21 cellular contexts compared by ENCODE assay signal in the genomic region with DNA sequence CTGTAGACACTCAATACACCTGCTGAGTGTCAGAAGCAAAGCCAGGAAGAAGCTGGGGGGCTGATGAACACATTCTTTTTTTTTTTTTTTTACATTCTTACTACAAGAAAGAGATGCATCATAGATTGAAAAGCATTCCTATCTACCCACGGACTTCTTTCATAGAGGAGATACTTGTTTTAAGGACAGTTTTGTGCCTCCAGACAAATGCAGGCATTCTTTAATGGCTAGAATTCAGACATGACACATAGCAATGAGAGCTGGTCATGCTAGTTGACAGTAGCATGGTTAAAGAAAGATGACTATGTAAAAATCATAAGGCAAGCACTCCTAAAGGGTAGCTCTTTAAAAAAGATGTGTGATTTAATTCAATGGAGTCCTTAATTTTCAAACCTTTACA.
"Had no signal": no experiment of that assay in that cellular context is flagged by ENCODE, and none has a peak within 500 bp of the region (broad histone marks: within the 10 kb centered on the region; RNA-seq: fewer than 3 reads in every experiment).

No MANE protein-coding gene starts in this region.

- ATAC-seq: activated CD8-positive, alpha-beta memory T cell treated with anti-CD3 and anti-CD28 coated beads, Interleukin-2, amount 10 ng/mL, durations not matched to agents 7 days and 5 days; activated T-cell treated with anti-CD3 and anti-CD28 coated beads, Interleukin-2, amount 50 U/mL, for 72 hours; lower lobe of right lung; naive thymus-derived CD4-positive, alpha-beta T cell; stimulated activated memory B cell treated with anti-CD40 and anti-IgM and Interleukin-4, amounts not matched to agents 10 μg/mL and 1 μg/mL and 100 μg/mL, for 72 hours had no signal

- H3K27me3 ChIP-seq: ascending aorta, colonic mucosa, neutrophil, right atrium auricular region, tibial artery, uterus had no signal

- H3K4me3 ChIP-seq: ascending aorta, colonic mucosa, lower lobe of right lung, right atrium auricular region, tibial artery, uterus had no signal

- H3K4me1 ChIP-seq: colonic mucosa, uterus had no signal

- H3K27ac ChIP-seq: ascending aorta, colonic mucosa, lower lobe of right lung, neutrophil, right atrium auricular region, tibial artery, uterus had no signal

- FAIRE-seq: endothelial cell of umbilical vein, small intestine had no signal

- H3K9me3 ChIP-seq: ascending aorta, colonic mucosa, lower lobe of right lung, neutrophil, right atrium auricular region, tibial artery, uterus had no signal

- H3K36me3 ChIP-seq: ascending aorta, colonic mucosa, lower lobe of right lung, neutrophil, right atrium auricular region, tibial artery, uterus had no signal

- DNase-seq: activated CD4-positive, alpha-beta T cell treated with anti-CD3 and anti-CD28 coated beads for 1 hour; activated CD4-positive, alpha-beta T cell treated with anti-CD3 and anti-CD28 coated beads, Interleukin-2, amount 50 U/mL, for 48 hours; activated CD8-positive, alpha-beta memory T cell treated with anti-CD3 and anti-CD28 coated beads, Interleukin-2, amount 10 ng/mL, durations not matched to agents 7 days and 5 days; activated gamma-delta T cell treated with Interleukin-2 at 50 U/mL for 16 hours; activated naive CD8-positive, alpha-beta T cell treated with anti-CD3 and anti-CD28 coated beads for 36 hours; activated T-cell treated with anti-CD3 and anti-CD28 coated beads, Interleukin-2, amount 50 U/mL, for 72 hours; caudate nucleus; colonic mucosa; effector CD4-positive, alpha-beta T cell; kidney glomerular epithelial cell; lower lobe of right lung; naive thymus-derived CD4-positive, alpha-beta T cell; posterior cingulate gyrus; small intestine; tibial artery; uterus had no signal
